In the genomic region with DNA sequence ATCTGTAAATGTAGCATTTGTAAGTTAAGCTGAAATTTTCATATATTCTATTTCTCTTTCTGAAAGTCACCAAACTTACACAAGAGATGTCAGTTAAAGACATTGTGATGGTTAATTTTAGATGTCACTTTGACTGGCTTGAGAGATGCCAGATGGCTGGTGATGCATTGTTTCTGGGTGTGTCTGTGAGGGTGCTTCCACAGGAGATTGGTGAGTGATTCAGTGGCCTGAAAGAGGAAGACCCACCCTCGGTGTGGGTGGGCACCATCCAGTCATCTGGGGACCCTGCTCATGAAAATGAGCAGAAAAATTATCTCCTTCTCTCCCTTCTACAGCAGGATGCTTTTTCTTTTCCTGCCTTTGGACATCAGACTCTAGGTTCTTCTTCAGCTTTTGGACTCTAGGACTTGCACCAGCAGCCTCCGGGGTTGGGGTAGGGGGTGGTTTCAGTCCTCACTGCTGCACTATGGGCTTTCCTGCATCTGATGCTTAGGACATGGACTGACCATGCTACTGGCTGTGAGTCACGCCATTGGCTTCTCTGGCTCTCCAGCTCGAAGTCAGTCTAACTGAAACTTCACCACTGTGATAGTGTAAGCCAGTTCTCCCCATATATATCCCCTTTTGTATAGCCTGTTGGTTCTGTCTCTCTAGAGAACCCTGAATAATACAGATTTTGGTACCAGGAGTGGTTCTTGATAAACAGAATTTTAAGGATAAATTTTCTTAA, we compare ENCODE assay signal across 10 cellular contexts. TPM values are rescaled to one million over a fixed set of nuclear protein-coding genes. Genes with fewer than 3 reads are reported as not detected.
DNase-seq lines count a peak whose midpoint lies in the region; ATAC-seq and TF ChIP-seq lines count a peak whose summit lies in the region.
"Had no signal": no experiment of that assay in that cellular context is flagged by ENCODE, and none has a peak within 500 bp of the region (broad histone marks: within the 10 kb centered on the region; RNA-seq: fewer than 3 reads in every experiment).

No MANE protein-coding gene starts in this region.

- H3K27ac Mint-ChIP-seq in activated naive CD4-positive, alpha-beta T cell treated with anti-CD3 and anti-CD28 coated beads for 36 hours: no peak overlapping the region
- H3K27ac Mint-ChIP-seq: activated naive CD8-positive, alpha-beta T cell treated with anti-CD3 and anti-CD28 coated beads, Interleukin-2, amount 10 ng/mL, durations not matched to agents 7 days and 5 days had no signal

- H3K27ac ChIP-seq in PC-3 (ENCODE audit: low read length) (no peak overlapping the region), tibial artery (peak overlapping the region; percentile 5 to 43)

- DNase-seq in activated naive CD4-positive, alpha-beta T cell treated with anti-CD3 and anti-CD28 coated beads for 36 hours: peak; percentile 42
- no peak for DNase-seq in activated naive CD4-positive, alpha-beta T cell (lab: John Stamatoyannopoulos, UW)
- peak; percentile 25 for DNase-seq in PC-3
- DNase-seq in fibroblast of the aortic adventitia (ENCODE audit: low read depth): peak; percentile 68
- DNase-seq in tibial artery: peak in 1 of 2 donors; percentile 24
- no peak for DNase-seq in UCSD-AML1 (lab: John Stamatoyannopoulos, UW; ENCODE audit: unreplicated experiment)
- DNase-seq in Right ventricle myocardium inferior (ENCODE audit: missing footprints): no peak
- no peak for DNase-seq in GM19240 (ENCODE audit: insufficient read length, low spot score)
- DNase-seq: activated naive CD8-positive, alpha-beta T cell treated with anti-CD3 and anti-CD28 coated beads, Interleukin-2, amount 10 ng/mL, durations not matched to agents 7 days and 5 days had no signal

- no peak overlapping the region for H3K9ac ChIP-seq in PC-3 (ENCODE audit: low read length)

- H3K4me1 ChIP-seq in PC-3 (ENCODE audit: insufficient read depth, low read length): no peaks in the 10 kb centered on the region
- H3K4me1 ChIP-seq in tibial artery: peaks cover 0 to 19% (median 6%) of the 10 kb centered on the region in 4 donors

- no peaks in the 10 kb centered on the region for H4K20me1 ChIP-seq in PC-3 (ENCODE audit: low read length)

- H3K27me3 Mint-ChIP-seq in activated naive CD4-positive, alpha-beta T cell treated with anti-CD3 and anti-CD28 coated beads for 36 hours (ENCODE audit: low read depth): no peaks in the 10 kb centered on the region

- intact Hi-C loops in activated naive CD4-positive, alpha-beta T cell treated with anti-CD3 and anti-CD28 coated beads for 36 hours (cut with micrococcal nuclease): loop anchor here (1.0 to 5.0 kb wide), 4 partner anchors 32 to 539 kb away; a partner anchor contains a TSS
- intact Hi-C loops in PC-3 (cut with micrococcal nuclease): loop anchor here (2.0 kb wide), 1 partner anchor 63 kb away; no protein-coding TSS in a partner anchor
- intact Hi-C loops in tibial artery (cut with DNase I; ENCODE audit: low total_unique reads): loop anchor here (5.0 kb wide), 1 partner anchor 271 kb away; no protein-coding TSS in a partner anchor
- intact Hi-C loops in Right ventricle myocardium inferior (cut with DNase I): loop anchor here (10.0 kb wide), 1 partner anchor 369 kb away; no protein-coding TSS in a partner anchor

- no peak overlapping the region for H3K4me3 Mint-ChIP-seq in activated naive CD4-positive, alpha-beta T cell treated with anti-CD3 and anti-CD28 coated beads for 36 hours

- POLR2A ChIA-PET in PC-3 (lab: Charles Lee; ENCODE audit: unreplicated experiment): no interaction called here

- CTCF ChIA-PET in activated naive CD4-positive, alpha-beta T cell treated with anti-CD3 and anti-CD28 coated beads for 36 hours (lab: Charles Lee): interaction anchor here (0.6 to 4.5 kb wide), 6 partner anchors 10 to 269 kb away, joined by 4 to 89 read pairs (median 6); a partner anchor contains a TSS
- CTCF ChIA-PET in PC-3 (lab: Charles Lee): no interaction called here

- no peaks in the 10 kb centered on the region for H3K9me2 ChIP-seq in PC-3 (replicated peaks; ENCODE audit: low read length)

- H3K9me3 ChIP-seq in PC-3 (ENCODE audit: low read length) (no peaks in the 10 kb centered on the region), tibial artery (no peaks in the 10 kb centered on the region)

- peaks cover 25% of the 10 kb centered on the region for H3K4me1 Mint-ChIP-seq in activated naive CD4-positive, alpha-beta T cell treated with anti-CD3 and anti-CD28 coated beads for 36 hours (ENCODE audit: low read depth)

- peaks cover 1% of the 10 kb centered on the region for H3K36me3 Mint-ChIP-seq in activated naive CD4-positive, alpha-beta T cell treated with anti-CD3 and anti-CD28 coated beads for 36 hours (ENCODE audit: low read depth)

- H3K79me2 ChIP-seq in PC-3 (ENCODE audit: low read length): no peaks in the 10 kb centered on the region

- TF ChIP-seq CTCF in PC-3 (conservative IDR thresholded peaks at IDR 0.05; ENCODE audit: low read depth, low read length) (no peak), fibroblast of the aortic adventitia (IDR thresholded peaks at IDR 0.05; ENCODE audit: insufficient read depth, low read length) (no peak), tibial artery (IDR thresholded peaks at IDR 0.05) (no peak)

- H3F3A ChIP-seq in PC-3 (ENCODE audit: low read length, unreplicated experiment): no peaks in the 10 kb centered on the region

- H3K36me3 ChIP-seq in PC-3 (ENCODE audit: low read depth, low read length): no peaks in the 10 kb centered on the region
- H3K36me3 ChIP-seq in tibial artery: no peaks in the 10 kb centered on the region

- H3K9me3 Mint-ChIP-seq in activated naive CD4-positive, alpha-beta T cell treated with anti-CD3 and anti-CD28 coated beads for 36 hours: peaks cover 7% of the 10 kb centered on the region

- H3K27me3 ChIP-seq in PC-3 (ENCODE audit: low read length): no peaks in the 10 kb centered on the region
- H3K27me3 ChIP-seq in tibial artery: no peaks in the 10 kb centered on the region

- H3K4me3 ChIP-seq in PC-3 (ENCODE audit: low read length) (no peak overlapping the region), fibroblast of the aortic adventitia (ENCODE audit: low read depth, low read length) (no peak overlapping the region), tibial artery (no peak overlapping the region)

- no peak overlapping the region for H2AFZ ChIP-seq in PC-3 (ENCODE audit: low read length)

- no peak overlapping the region for H3K4me2 ChIP-seq in PC-3 (ENCODE audit: low read length)

- ATAC-seq in PC-3: peak; percentile 49
- ATAC-seq in Right ventricle myocardium inferior: no peak

- BruUV-seq in PC-3 (replicated peaks; lab: Mats Ljungman, UMichigan): no TSS peak

RNA-seq across cellular contexts. Expression of a gene that starts 20.9 kb away (rescaled TPM):
- not detected for total RNA-seq in activated naive CD4-positive, alpha-beta T cell treated with anti-CD3 and anti-CD28 coated beads for 36 hours
- not detected in 2 replicates for total RNA-seq in PC-3 (2014; rRNA removed)
- total RNA-seq in fibroblast of the aortic adventitia (ENCODE audit: low replicate concordance): not detected in 2 replicates
- not detected for total RNA-seq in Right ventricle myocardium inferior
- total RNA-seq: activated naive CD8-positive, alpha-beta T cell treated with anti-CD3 and anti-CD28 coated beads, Interleukin-2, amount 10 ng/mL, durations not matched to agents 7 days and 5 days; osteocyte had no signal

RNA-seq across cellular contexts. Expression of a gene that starts 32.3 kb away (rescaled TPM):
- total RNA-seq in activated naive CD4-positive, alpha-beta T cell treated with anti-CD3 and anti-CD28 coated beads for 36 hours: 100 to 1,000 TPM; 663 to 730 TPM
- total RNA-seq in PC-3 (2014; rRNA removed) (10.4 and 12.4 TPM in 2 replicates), fibroblast of the aortic adventitia (ENCODE audit: low replicate concordance) (2.4 and 7.2 TPM in 2 replicates), Right ventricle myocardium inferior (72.1 TPM)

RNA-seq across cellular contexts. Expression of a gene that starts 55.4 kb away (rescaled TPM):
- total RNA-seq in activated naive CD4-positive, alpha-beta T cell treated with anti-CD3 and anti-CD28 coated beads for 36 hours: 1 to 10 TPM; 1.0 to 1.2 TPM
- total RNA-seq in PC-3 (2014; rRNA removed) (not detected in 2 replicates), fibroblast of the aortic adventitia (ENCODE audit: low replicate concordance) (0.18 TPM in 1 of 2 replicates, not detected in the other), Right ventricle myocardium inferior (0.19 TPM)

Comparison
In these comparisons a context has a peak if more than half of its experiments do, and no peak if none do; other contexts are left out.
1. DNase-seq: peak in activated naive CD4-positive, alpha-beta T cell treated with anti-CD3 and anti-CD28 coated beads for 36 hours (single experiment), PC-3 (single experiment) and fibroblast of the aortic adventitia (single experiment); none in activated naive CD4-positive, alpha-beta T cell (0 of 4), UCSD-AML1 (single experiment), Right ventricle myocardium inferior (single experiment) and GM19240 (single experiment).